Comparison of ENCODE assay signal across 8 cellular contexts in the genomic region with DNA sequence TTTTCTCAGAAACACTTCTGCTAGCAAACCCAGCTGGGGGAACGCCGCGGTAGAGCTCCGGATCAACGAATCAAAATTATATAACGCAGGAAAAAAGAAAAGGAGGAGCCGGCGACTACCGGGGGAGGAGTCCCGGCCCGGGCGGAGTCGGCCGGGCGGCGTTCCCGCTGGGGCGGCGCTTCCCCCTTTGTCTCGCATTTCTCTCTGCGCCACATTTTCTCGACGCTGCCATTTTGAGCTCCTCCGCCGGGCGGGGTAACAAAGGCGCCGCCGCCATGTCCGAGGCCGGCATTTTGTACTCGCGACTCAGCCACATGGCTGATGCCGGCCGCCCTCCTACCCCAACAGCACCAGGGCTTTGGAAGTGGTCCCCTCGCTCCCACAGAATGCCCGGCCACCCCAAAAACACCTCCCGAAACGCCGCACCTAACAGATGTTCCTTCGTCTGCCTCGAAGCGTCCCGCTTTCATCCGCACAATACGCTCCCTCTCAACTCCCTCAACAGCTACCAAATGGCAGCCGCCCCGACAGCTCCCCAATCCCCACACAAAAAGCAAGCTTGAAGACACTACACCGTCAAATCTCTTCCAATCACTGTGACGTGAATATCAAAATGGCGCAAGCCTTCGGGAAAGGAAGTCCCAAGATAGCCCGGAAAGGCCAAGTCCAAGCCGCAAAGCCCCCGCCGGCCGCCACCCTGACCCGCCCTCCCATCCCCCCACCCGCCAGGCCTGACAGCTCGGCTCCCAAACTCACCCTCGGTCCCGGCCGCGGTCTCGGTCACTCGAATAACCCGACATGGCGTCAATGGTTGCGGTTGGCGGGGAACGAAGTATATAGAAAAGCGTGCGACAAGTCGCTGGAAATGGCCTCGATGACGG. TPM values are rescaled to one million over a fixed set of nuclear protein-coding genes. Genes with fewer than 3 reads are reported as not detected.
DNase-seq lines count a peak whose midpoint lies in the region; ATAC-seq and TF ChIP-seq lines count a peak whose summit lies in the region.

No MANE protein-coding gene starts in this region.

- H3K9ac ChIP-seq in fibroblast of lung (ENCODE audit: insufficient read depth, low read length) = peak overlapping the region; percentile 95

- peaks cover 57% of the 10 kb centered on the region for H3K4me1 Mint-ChIP-seq in activated T-helper 17 cell treated with anti-CD3 and anti-CD28 coated beads, Interleukin-2, amount 50 U/mL, for 72 hours
- H3K4me1 Mint-ChIP-seq in naive thymus-derived CD4-positive, alpha-beta T cell = peaks cover 33 to 85% (median 75%) of the 10 kb centered on the region in 7 donors

- H3K27me3 ChIP-seq in fibroblast of lung (ENCODE audit: control insufficient read depth, insufficient read depth, low read length) = no peaks in the 10 kb centered on the region
- no peaks in the 10 kb centered on the region for H3K27me3 ChIP-seq in naive thymus-derived CD4-positive, alpha-beta T cell (ENCODE audit: control insufficient read depth in 2 of 2, insufficient read depth in 2 of 2, low read length in 2 of 2)

- peaks cover 27% of the 10 kb centered on the region for H3K36me3 ChIP-seq in fibroblast of lung (ENCODE audit: control insufficient read depth, insufficient read depth, low read length)
- peaks cover 40 to 76% (median 50%) of the 10 kb centered on the region in 3 experiments for H3K36me3 ChIP-seq in naive thymus-derived CD4-positive, alpha-beta T cell (ENCODE audit: control insufficient read depth in 2 of 3, insufficient read depth in 3 of 3, low read length in 3 of 3)

- no peaks in the 10 kb centered on the region for H3K9me3 ChIP-seq in fibroblast of lung (ENCODE audit: control insufficient read depth, insufficient read depth, low read depth, low read length)
- no peaks in the 10 kb centered on the region for H3K9me3 ChIP-seq in naive thymus-derived CD4-positive, alpha-beta T cell (ENCODE audit: control insufficient read depth in 2 of 3, low read length in 3 of 3)

- H3K4me1 ChIP-seq in fibroblast of lung (ENCODE audit: control insufficient read depth, extremely low read depth, insufficient read depth, low read length) = peaks cover 14% of the 10 kb centered on the region
- H3K4me1 ChIP-seq in naive thymus-derived CD4-positive, alpha-beta T cell (ENCODE audit: control insufficient read depth in 2 of 2, insufficient read depth in 2 of 2, low read length in 2 of 2) = peaks cover 41 to 50% of the 10 kb centered on the region in 2 donors

- peak overlapping the region; percentile 98 for H3K4me3 Mint-ChIP-seq in activated T-helper 17 cell treated with anti-CD3 and anti-CD28 coated beads, Interleukin-2, amount 50 U/mL, for 72 hours
- H3K4me3 Mint-ChIP-seq in naive thymus-derived CD4-positive, alpha-beta T cell = peak overlapping the region; percentile 97 to 100 (median 99)

- peaks cover 89% of the 10 kb centered on the region for H3K79me2 ChIP-seq in fibroblast of lung (ENCODE audit: control insufficient read depth, insufficient read depth, low read length)

- POLR2A ChIA-PET in naive thymus-derived CD4-positive, alpha-beta T cell (lab: Charles Lee) = interaction anchor here (0.6 to 5.5 kb wide), 59 partner anchors 9 to 1750 kb away, joined by 3 to 224 read pairs (median 4); a partner anchor contains a TSS

- peak overlapping the region; percentile 100 for H3K27ac Mint-ChIP-seq in activated T-helper 17 cell treated with anti-CD3 and anti-CD28 coated beads, Interleukin-2, amount 50 U/mL, for 72 hours
- H3K27ac Mint-ChIP-seq in naive thymus-derived CD4-positive, alpha-beta T cell = peak overlapping the region; percentile 99 to 100 (median 100)

- CTCF ChIA-PET in naive thymus-derived CD4-positive, alpha-beta T cell (lab: Charles Lee) = interaction anchor here (0.6 to 3.7 kb wide), 9 partner anchors 9 to 763 kb away, joined by 3 to 30 read pairs (median 4); a partner anchor contains a TSS

- no peak overlapping the region for H3K4me2 ChIP-seq in fibroblast of lung (ENCODE audit: extremely low read depth, insufficient read depth, low read length)

- DNase-seq in NCI-H524 (lab: John Stamatoyannopoulos, UW) = peak; percentile 47 to 79
- no peak for DNase-seq in NCI-H524 treated with DMSO at 0.1 percent for 48 hours (lab: John Stamatoyannopoulos, UW)
- peak; percentile 90 to 93 for DNase-seq in Kasumi-1 (lab: John Stamatoyannopoulos, UW)
- peak; percentile 92 for DNase-seq in RPMI8226
- peak; percentile 79 to 92 for DNase-seq in fibroblast of lung (ENCODE audit: low read depth in 2 of 2)
- DNase-seq in naive thymus-derived CD4-positive, alpha-beta T cell = peak; percentile 77 to 95 (median 91)
- DNase-seq in stimulated activated CD8-positive, alpha-beta memory T cell treated with anti-CD3 and anti-CD28 coated beads, Interleukin-7, amount 100 ng/mL, for 48 hours (ENCODE audit: extremely low read depth in 1 of 2, low read depth in 1 of 2) = peak; percentile 61 to 70

- peak; percentile 35 for ATAC-seq in activated T-helper 17 cell treated with anti-CD3 and anti-CD28 coated beads, Interleukin-2, amount 50 U/mL, for 72 hours (replicated peaks)
- peak; percentile 37 for ATAC-seq in naive thymus-derived CD4-positive, alpha-beta T cell

- no peaks in the 10 kb centered on the region for H3K9me3 Mint-ChIP-seq in activated T-helper 17 cell treated with anti-CD3 and anti-CD28 coated beads, Interleukin-2, amount 50 U/mL, for 72 hours
- H3K9me3 Mint-ChIP-seq in naive thymus-derived CD4-positive, alpha-beta T cell = peaks cover 0 to 31% (median 0%) of the 10 kb centered on the region in 11 donors

- peak overlapping the region; percentile 74 to 100 (median 92) for H3K4me3 ChIP-seq in fibroblast of lung (replicated peaks in 1 of 4; ENCODE audit: control extremely low read depth in 1 of 4, insufficient read depth in 1 of 4, low read depth in 3 of 4, low read length in 4 of 4)
- H3K4me3 ChIP-seq in naive thymus-derived CD4-positive, alpha-beta T cell (ENCODE audit: low read length) = peak overlapping the region; percentile 98

- H3K27ac ChIP-seq in fibroblast of lung (ENCODE audit: insufficient read depth, low read length) = peak overlapping the region; percentile 97
- peak overlapping the region; percentile 100 for H3K27ac ChIP-seq in naive thymus-derived CD4-positive, alpha-beta T cell (ENCODE audit: low read depth, low read length)

- no peak overlapping the region for H2AFZ ChIP-seq in fibroblast of lung (ENCODE audit: low read length)

- H3K27me3 Mint-ChIP-seq in activated T-helper 17 cell treated with anti-CD3 and anti-CD28 coated beads, Interleukin-2, amount 50 U/mL, for 72 hours = no peaks in the 10 kb centered on the region
- H3K27me3 Mint-ChIP-seq in naive thymus-derived CD4-positive, alpha-beta T cell = peaks cover 0 to 11% (median 0%) of the 10 kb centered on the region in 5 donors

- intact Hi-C loops in naive thymus-derived CD4-positive, alpha-beta T cell (cut with micrococcal nuclease) = loop anchor here (1.0 to 10.0 kb wide), 26 partner anchors 8 to 1055 kb away; a partner anchor contains a TSS

- TF ChIP-seq CTCF in fibroblast of lung (conservative IDR thresholded peaks at IDR 0.05 in 1 of 2, IDR thresholded peaks at IDR 0.05 in 1 of 2; ENCODE audit: low read depth in 1 of 2, low read length in 2 of 2) = no peak

- peaks cover 13% of the 10 kb centered on the region for H4K20me1 ChIP-seq in fibroblast of lung (ENCODE audit: control insufficient read depth, extremely low read depth, insufficient read depth, low read length)

- H3K36me3 Mint-ChIP-seq in activated T-helper 17 cell treated with anti-CD3 and anti-CD28 coated beads, Interleukin-2, amount 50 U/mL, for 72 hours (ENCODE audit: low read depth) = peaks cover 99% of the 10 kb centered on the region
- H3K36me3 Mint-ChIP-seq in naive thymus-derived CD4-positive, alpha-beta T cell = peaks cover 14 to 74% (median 55%) of the 10 kb centered on the region in 5 donors

RNA-seq across cellular contexts. Expression of a gene that starts 0.5 kb away (rescaled TPM):
- total RNA-seq in activated T-helper 17 cell treated with anti-CD3 and anti-CD28 coated beads, Interleukin-2, amount 50 U/mL, for 72 hours = 100 to 1,000 TPM; 485 to 742 TPM
- 393 and 439 TPM in 2 replicates for total RNA-seq in fibroblast of lung
- 560 and 598 TPM in 2 replicates for polyA plus RNA-seq in fibroblast of lung
- polyA plus RNA-seq in fibroblast of lung (2012) = 398 and 441 TPM in 2 replicates
- polyA minus RNA-seq in fibroblast of lung (ENCODE audit: low replicate concordance) = 251 and 297 TPM in 2 replicates
- total RNA-seq in naive thymus-derived CD4-positive, alpha-beta T cell = 1,000 to 10,000 TPM in 4 of 5 experiments, 100 to 1,000 TPM in 1; 781 to 2,704 (median 1,632) TPM
- 1,000 to 10,000 TPM; 1,423 to 1,510 TPM for polyA plus RNA-seq in naive thymus-derived CD4-positive, alpha-beta T cell

RNA-seq across cellular contexts. Expression of a gene that starts 1.2 kb away (rescaled TPM):
- total RNA-seq in activated T-helper 17 cell treated with anti-CD3 and anti-CD28 coated beads, Interleukin-2, amount 50 U/mL, for 72 hours = 10 to 100 TPM; 45.3 to 63.4 TPM
- 24.4 and 24.8 TPM in 2 replicates for total RNA-seq in fibroblast of lung
- 12.6 and 16.6 TPM in 2 replicates for polyA plus RNA-seq in fibroblast of lung
- 10.4 and 10.8 TPM in 2 replicates for polyA plus RNA-seq in fibroblast of lung (2012)
- 2.3 and 5.3 TPM in 2 replicates for polyA minus RNA-seq in fibroblast of lung (ENCODE audit: low replicate concordance)
- total RNA-seq in naive thymus-derived CD4-positive, alpha-beta T cell = 100 to 1,000 TPM in 4 of 5 experiments, 10 to 100 TPM in 1; 46.7 to 192 (median 115) TPM
- polyA plus RNA-seq in naive thymus-derived CD4-positive, alpha-beta T cell = 10 to 100 TPM; 11.3 to 16.6 TPM

RNA-seq across cellular contexts. Expression of a gene that starts 8.7 kb away (rescaled TPM):
- total RNA-seq in activated T-helper 17 cell treated with anti-CD3 and anti-CD28 coated beads, Interleukin-2, amount 50 U/mL, for 72 hours = 10 to 100 TPM; 38.8 to 40.9 TPM
- 21.3 and 24.9 TPM in 2 replicates for total RNA-seq in fibroblast of lung
- polyA plus RNA-seq in fibroblast of lung = 5.3 and 6.9 TPM in 2 replicates
- 5.1 and 5.9 TPM in 2 replicates for polyA plus RNA-seq in fibroblast of lung (2012)
- 0.96 and 8.8 TPM in 2 replicates for polyA minus RNA-seq in fibroblast of lung (ENCODE audit: low replicate concordance)
- 10 to 100 TPM; 34.5 to 69.6 (median 41.9) TPM for total RNA-seq in naive thymus-derived CD4-positive, alpha-beta T cell
- polyA plus RNA-seq in naive thymus-derived CD4-positive, alpha-beta T cell = 1 to 10 TPM; 7.4 to 8.2 TPM

RNA-seq across cellular contexts. Expression of a gene that starts 56.6 kb away (rescaled TPM):
- not detected for total RNA-seq in activated T-helper 17 cell treated with anti-CD3 and anti-CD28 coated beads, Interleukin-2, amount 50 U/mL, for 72 hours
- total RNA-seq in fibroblast of lung = 4.4 and 9.1 TPM in 2 replicates
- polyA plus RNA-seq in fibroblast of lung = 11.6 and 33.3 TPM in 2 replicates
- 5.4 and 20.7 TPM in 2 replicates for polyA plus RNA-seq in fibroblast of lung (2012)
- 8.2 TPM in 1 of 2 replicates, not detected in the other for polyA minus RNA-seq in fibroblast of lung (ENCODE audit: low replicate concordance)
- total RNA-seq in naive thymus-derived CD4-positive, alpha-beta T cell = 10 to 100 TPM in 1 of 5 experiments, 1 to 10 TPM in 4; 1.1 to 17.9 (median 1.6) TPM
- not detected for polyA plus RNA-seq in naive thymus-derived CD4-positive, alpha-beta T cell
